Comparison of ENCODE assay signal across 1 cellular context in the genomic region with DNA sequence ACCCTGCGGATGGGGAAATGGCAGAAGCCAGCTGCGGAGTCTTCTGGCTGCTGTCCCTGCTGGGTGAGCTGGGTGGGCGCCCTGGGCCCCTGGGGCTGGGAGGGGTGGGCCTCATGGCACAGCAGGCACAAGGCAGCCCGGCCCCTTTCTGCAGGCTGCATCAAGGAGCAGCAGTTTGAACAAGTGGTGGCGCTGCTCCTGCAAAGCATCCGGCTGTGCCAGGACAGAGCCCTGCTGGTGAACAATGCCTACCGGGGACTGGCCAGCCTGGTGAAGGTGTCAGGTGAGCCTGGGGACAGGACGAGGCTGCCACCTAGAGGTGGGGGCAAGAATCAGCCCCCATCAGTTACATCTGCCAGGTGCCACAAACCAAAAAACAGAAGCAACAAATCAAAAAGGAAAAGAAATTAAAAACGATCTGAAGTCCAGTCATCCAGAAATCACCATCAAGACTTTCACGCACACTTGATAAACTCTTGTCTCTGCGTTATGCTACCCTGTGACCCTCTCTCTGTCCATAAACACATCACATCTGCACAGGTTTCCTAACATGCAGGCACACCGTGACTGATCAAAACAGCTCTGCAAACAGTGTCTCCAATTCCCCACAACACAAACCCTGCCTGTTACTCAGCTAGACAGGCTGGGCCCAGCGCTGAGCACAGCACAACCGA.
TF ChIP-seq lines count a peak whose summit lies in the region.

No MANE protein-coding gene starts in this region.

TF ChIP-seq in SK-N-SH treated with all-trans-retinoic acid at 6 μM for 48 hours, 23 proteins besides CTCF, POLR2A, EP300 and RAD21 (continued from another document):
- TF ChIP-seq, protein P1, sequence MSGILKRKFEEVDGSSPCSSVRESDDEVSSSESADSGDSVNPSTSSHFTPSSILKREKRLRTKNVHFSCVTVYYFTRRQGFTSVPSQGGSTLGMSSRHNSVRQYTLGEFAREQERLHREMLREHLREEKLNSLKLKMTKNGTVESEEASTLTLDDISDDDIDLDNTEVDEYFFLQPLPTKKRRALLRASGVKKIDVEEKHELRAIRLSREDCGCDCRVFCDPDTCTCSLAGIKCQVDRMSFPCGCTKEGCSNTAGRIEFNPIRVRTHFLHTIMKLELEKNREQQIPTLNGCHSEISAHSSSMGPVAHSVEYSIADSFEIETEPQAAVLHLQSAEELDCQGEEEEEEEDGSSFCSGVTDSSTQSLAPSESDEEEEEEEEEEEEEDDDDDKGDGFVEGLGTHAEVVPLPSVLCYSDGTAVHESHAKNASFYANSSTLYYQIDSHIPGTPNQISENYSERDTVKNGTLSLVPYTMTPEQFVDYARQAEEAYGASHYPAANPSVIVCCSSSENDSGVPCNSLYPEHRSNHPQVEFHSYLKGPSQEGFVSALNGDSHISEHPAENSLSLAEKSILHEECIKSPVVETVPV (CRISPR knock-in tag; IDR thresholded peaks at IDR 0.05), result no peak
- TF ChIP-seq ISL1 (CRISPR knock-in tag; IDR thresholded peaks at IDR 0.05) (no peak), ZNF565 (CRISPR knock-in tag; conservative IDR thresholded peaks at IDR 0.05; ENCODE audit: low read depth) (no peak), ESRRG (CRISPR knock-in tag; IDR thresholded peaks at IDR 0.05) (no peak), TOX (CRISPR knock-in tag; IDR thresholded peaks at IDR 0.05; ENCODE audit: borderline replicate concordance) (no peak), ZNF8 (CRISPR knock-in tag; IDR thresholded peaks at IDR 0.05) (no peak), ZFP3 (CRISPR knock-in tag; IDR thresholded peaks at IDR 0.05) (no peak), SNAI2 (CRISPR knock-in tag; IDR thresholded peaks at IDR 0.05) (no peak), ZNF70 (CRISPR knock-in tag; IDR thresholded peaks at IDR 0.05) (no peak), RARB (CRISPR knock-in tag; IDR thresholded peaks at IDR 0.05) (no peak), CSDC2 (CRISPR knock-in tag; IDR thresholded peaks at IDR 0.05) (no peak), TCF4 (CRISPR knock-in tag; IDR thresholded peaks at IDR 0.05; ENCODE audit: borderline replicate concordance) (no peak), ZFP30 (CRISPR knock-in tag; IDR thresholded peaks at IDR 0.05) (no peak), PPARA (CRISPR knock-in tag; IDR thresholded peaks at IDR 0.05; ENCODE audit: borderline replicate concordance) (no peak)
- TF ChIP-seq, protein P2, sequence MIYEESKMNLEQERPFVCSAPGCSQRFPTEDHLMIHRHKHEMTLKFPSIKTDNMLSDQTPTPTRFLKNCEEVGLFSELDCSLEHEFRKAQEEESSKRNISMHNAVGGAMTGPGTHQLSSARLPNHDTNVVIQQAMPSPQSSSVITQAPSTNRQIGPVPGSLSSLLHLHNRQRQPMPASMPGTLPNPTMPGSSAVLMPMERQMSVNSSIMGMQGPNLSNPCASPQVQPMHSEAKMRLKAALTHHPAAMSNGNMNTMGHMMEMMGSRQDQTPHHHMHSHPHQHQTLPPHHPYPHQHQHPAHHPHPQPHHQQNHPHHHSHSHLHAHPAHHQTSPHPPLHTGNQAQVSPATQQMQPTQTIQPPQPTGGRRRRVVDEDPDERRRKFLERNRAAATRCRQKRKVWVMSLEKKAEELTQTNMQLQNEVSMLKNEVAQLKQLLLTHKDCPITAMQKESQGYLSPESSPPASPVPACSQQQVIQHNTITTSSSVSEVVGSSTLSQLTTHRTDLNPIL (CRISPR knock-in tag; IDR thresholded peaks at IDR 0.05; ENCODE audit: low read depth), result no peak
- TF ChIP-seq, protein P3, sequence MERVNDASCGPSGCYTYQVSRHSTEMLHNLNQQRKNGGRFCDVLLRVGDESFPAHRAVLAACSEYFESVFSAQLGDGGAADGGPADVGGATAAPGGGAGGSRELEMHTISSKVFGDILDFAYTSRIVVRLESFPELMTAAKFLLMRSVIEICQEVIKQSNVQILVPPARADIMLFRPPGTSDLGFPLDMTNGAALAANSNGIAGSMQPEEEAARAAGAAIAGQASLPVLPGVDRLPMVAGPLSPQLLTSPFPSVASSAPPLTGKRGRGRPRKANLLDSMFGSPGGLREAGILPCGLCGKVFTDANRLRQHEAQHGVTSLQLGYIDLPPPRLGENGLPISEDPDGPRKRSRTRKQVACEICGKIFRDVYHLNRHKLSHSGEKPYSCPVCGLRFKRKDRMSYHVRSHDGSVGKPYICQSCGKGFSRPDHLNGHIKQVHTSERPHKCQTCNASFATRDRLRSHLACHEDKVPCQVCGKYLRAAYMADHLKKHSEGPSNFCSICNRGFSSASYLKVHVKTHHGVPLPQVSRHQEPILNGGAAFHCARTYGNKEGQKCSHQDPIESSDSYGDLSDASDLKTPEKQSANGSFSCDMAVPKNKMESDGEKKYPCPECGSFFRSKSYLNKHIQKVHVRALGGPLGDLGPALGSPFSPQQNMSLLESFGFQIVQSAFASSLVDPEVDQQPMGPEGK (CRISPR knock-in tag; IDR thresholded peaks at IDR 0.05; ENCODE audit: borderline replicate concordance), result no peak
- TF ChIP-seq, protein P4, sequence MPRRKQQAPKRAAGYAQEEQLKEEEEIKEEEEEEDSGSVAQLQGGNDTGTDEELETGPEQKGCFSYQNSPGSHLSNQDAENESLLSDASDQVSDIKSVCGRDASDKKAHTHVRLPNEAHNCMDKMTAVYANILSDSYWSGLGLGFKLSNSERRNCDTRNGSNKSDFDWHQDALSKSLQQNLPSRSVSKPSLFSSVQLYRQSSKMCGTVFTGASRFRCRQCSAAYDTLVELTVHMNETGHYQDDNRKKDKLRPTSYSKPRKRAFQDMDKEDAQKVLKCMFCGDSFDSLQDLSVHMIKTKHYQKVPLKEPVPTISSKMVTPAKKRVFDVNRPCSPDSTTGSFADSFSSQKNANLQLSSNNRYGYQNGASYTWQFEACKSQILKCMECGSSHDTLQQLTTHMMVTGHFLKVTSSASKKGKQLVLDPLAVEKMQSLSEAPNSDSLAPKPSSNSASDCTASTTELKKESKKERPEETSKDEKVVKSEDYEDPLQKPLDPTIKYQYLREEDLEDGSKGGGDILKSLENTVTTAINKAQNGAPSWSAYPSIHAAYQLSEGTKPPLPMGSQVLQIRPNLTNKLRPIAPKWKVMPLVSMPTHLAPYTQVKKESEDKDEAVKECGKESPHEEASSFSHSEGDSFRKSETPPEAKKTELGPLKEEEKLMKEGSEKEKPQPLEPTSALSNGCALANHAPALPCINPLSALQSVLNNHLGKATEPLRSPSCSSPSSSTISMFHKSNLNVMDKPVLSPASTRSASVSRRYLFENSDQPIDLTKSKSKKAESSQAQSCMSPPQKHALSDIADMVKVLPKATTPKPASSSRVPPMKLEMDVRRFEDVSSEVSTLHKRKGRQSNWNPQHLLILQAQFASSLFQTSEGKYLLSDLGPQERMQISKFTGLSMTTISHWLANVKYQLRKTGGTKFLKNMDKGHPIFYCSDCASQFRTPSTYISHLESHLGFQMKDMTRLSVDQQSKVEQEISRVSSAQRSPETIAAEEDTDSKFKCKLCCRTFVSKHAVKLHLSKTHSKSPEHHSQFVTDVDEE (CRISPR knock-in tag; IDR thresholded peaks at IDR 0.05), result no peak
